Comparison of ENCODE assay signal across 25 cellular contexts in the genomic region with DNA sequence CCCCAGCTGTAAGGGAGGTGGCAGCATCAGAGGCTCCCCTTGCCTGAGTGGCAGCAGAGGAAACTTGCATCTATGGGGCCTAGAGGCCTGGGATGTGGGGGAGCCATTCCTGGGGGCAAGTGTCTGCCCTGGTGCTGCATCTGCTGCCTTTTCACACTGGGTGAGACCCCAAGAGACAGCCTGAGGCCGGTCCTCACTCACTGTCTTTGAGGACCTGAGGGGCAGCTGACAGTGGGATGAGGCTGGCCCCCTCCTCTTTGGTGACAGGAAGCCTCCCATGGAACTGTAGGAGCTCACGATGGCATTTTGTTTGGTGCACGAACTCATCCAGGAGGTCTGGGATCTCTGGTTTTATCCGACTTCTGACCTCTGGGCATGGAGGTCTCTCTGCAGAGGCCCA.
"Had no signal": no experiment of that assay in that cellular context is flagged by ENCODE, and none has a peak within 500 bp of the region (broad histone marks: within the 10 kb centered on the region; RNA-seq: fewer than 3 reads in every experiment).

No MANE protein-coding gene starts in this region.

- H3K4me3 ChIP-seq: ovary, psoas muscle, right lobe of liver, sigmoid colon, suprapubic skin, testis, tibial artery, transverse colon, upper lobe of left lung, vagina had no signal

- H3K9me3 ChIP-seq: ovary, psoas muscle, right lobe of liver, sigmoid colon, suprapubic skin, testis, tibial artery, transverse colon, upper lobe of left lung, vagina had no signal

- H3K36me3 ChIP-seq: ovary, right lobe of liver, sigmoid colon, suprapubic skin, tibial artery, transverse colon, upper lobe of left lung, vagina had no signal

- H2AFZ ChIP-seq: parathyroid adenoma had no signal

- H3K79me2 ChIP-seq: parathyroid adenoma had no signal

- H3K4me1 ChIP-seq: parathyroid adenoma, right lobe of liver, sigmoid colon, suprapubic skin, testis, tibial artery, transverse colon, upper lobe of left lung, vagina had no signal

- H3K27ac ChIP-seq: ovary, parathyroid adenoma, psoas muscle, right lobe of liver, sigmoid colon, suprapubic skin, testis, tibial artery, transverse colon, upper lobe of left lung, vagina had no signal

- H3K9ac ChIP-seq: parathyroid adenoma had no signal

- DNase-seq: naive thymus-derived CD8-positive, alpha-beta T cell; nephron progenitor cell; occipital lobe; ovary; psoas muscle; right cardiac atrium; right lobe of liver; sigmoid colon; small intestine; stimulated activated CD4-positive, alpha-beta T cell treated with anti-CD3 and anti-CD28 coated beads, Interleukin-15, amount 100 ng/mL, for 24 hours; stimulated activated CD4-positive, alpha-beta T cell treated with anti-CD3 and anti-CD28 coated beads, Interleukin-2, amount 100 ng/mL, for 24 hours; stimulated activated CD4-positive, alpha-beta T cell treated with anti-CD3 and anti-CD28 coated beads, Interleukin-2, amount 100 ng/mL, for 48 hours; stimulated activated CD4-positive, alpha-beta T cell treated with anti-CD3 and anti-CD28 coated beads, Interleukin-4, amount 100 ng/mL, for 24 hours; stimulated activated naive CD4-positive, alpha-beta T cell; stimulated activated naive CD8-positive, alpha-beta T cell treated with anti-CD3 and anti-CD28 coated beads, Interleukin-15, amount 100 ng/mL, for 72 hours; stimulated activated naive CD8-positive, alpha-beta T cell treated with anti-CD3 and anti-CD28 coated beads, Interleukin-15, Interleukin-2, amounts not matched to agents 100 U/mL and 50 U/mL, for 24 hours; substantia nigra; testis; tibial artery; transverse colon; upper lobe of left lung had no signal

- FAIRE-seq: small intestine, urothelium cell line had no signal

- H3K27me3 ChIP-seq: ovary, right lobe of liver, testis, vagina had no signal
